18 cellular contexts compared by ENCODE assay signal in genomic region chr10:62788861-62789467, GRCh38. TPM values are rescaled to one million over a fixed set of nuclear protein-coding genes. Genes with fewer than 3 reads are reported as not detected.
DNase-seq lines count a peak whose midpoint lies in the region; ATAC-seq and TF ChIP-seq lines count a peak whose summit lies in the region.
"Had no signal": no experiment of that assay in that cellular context is flagged by ENCODE, and none has a peak within 500 bp of the region (broad histone marks: within the 10 kb centered on the region; RNA-seq: fewer than 3 reads in every experiment).

No MANE protein-coding gene starts in this region.

- H3K4me3 ChIP-seq in astrocyte of the spinal cord (ENCODE audit: low read depth, low read length) = no peak overlapping the region
- H3K4me3 ChIP-seq: breast epithelium had no signal

- no peak for TF ChIP-seq CTCF in astrocyte of the spinal cord (IDR thresholded peaks at IDR 0.05; ENCODE audit: low read depth, low read length)

- no peaks in the 10 kb centered on the region for H3K4me1 Mint-ChIP-seq in stimulated activated naive CD8-positive, alpha-beta T cell treated with anti-CD3 and anti-CD28 coated beads, Interleukin-15, amount 100 ng/mL, for 72 hours
- H3K4me1 Mint-ChIP-seq: activated B cell treated with CpG ODN at 0.5 μM for 24 hours; CD4-positive, CD25-positive, alpha-beta regulatory T cell had no signal

- peaks cover 14 to 18% of the 10 kb centered on the region in 2 donors for H3K9me3 Mint-ChIP-seq in stimulated activated naive CD8-positive, alpha-beta T cell treated with anti-CD3 and anti-CD28 coated beads, Interleukin-15, amount 100 ng/mL, for 72 hours

- no peak overlapping the region for H3K4me3 Mint-ChIP-seq in stimulated activated naive CD8-positive, alpha-beta T cell treated with anti-CD3 and anti-CD28 coated beads, Interleukin-15, amount 100 ng/mL, for 72 hours
- H3K4me3 Mint-ChIP-seq: activated B cell treated with CpG ODN at 0.5 μM for 24 hours; CD4-positive, CD25-positive, alpha-beta regulatory T cell; dendritic cell treated with granulocyte-macrophage colony-stimulating factor and Interleukin-4, amounts not matched to agents 40 ng/mL and 50 ng/mL, for 4 days had no signal

- H3K27ac Mint-ChIP-seq in stimulated activated naive CD8-positive, alpha-beta T cell treated with anti-CD3 and anti-CD28 coated beads, Interleukin-15, amount 100 ng/mL, for 72 hours = no peak overlapping the region
- H3K27ac Mint-ChIP-seq: activated B cell treated with CpG ODN at 0.5 μM for 24 hours; dendritic cell treated with granulocyte-macrophage colony-stimulating factor and Interleukin-4, amounts not matched to agents 40 ng/mL and 50 ng/mL, for 4 days had no signal

- H3K27me3 Mint-ChIP-seq in stimulated activated naive CD8-positive, alpha-beta T cell treated with anti-CD3 and anti-CD28 coated beads, Interleukin-15, amount 100 ng/mL, for 72 hours = peaks cover 54% of the 10 kb centered on the region
- H3K27me3 Mint-ChIP-seq: activated B cell treated with CpG ODN at 0.5 μM for 24 hours had no signal

- peak; percentile 35 for DNase-seq in HCEC 1CT
- DNase-seq in astrocyte of the spinal cord (ENCODE audit: low read depth, low spot score) = peak; percentile 12
- no peak for DNase-seq in left cardiac atrium
- DNase-seq in sciatic nerve (ENCODE audit: low spot score) = no peak
- DNase-seq in T-helper 9 cell = no peak
- DNase-seq in stimulated activated naive CD8-positive, alpha-beta T cell treated with anti-CD3 and anti-CD28 coated beads, Interleukin-15, amount 100 ng/mL, for 72 hours = no peak
- DNase-seq: activated B cell treated with CpG ODN at 0.5 μM for 24 hours; activated CD4-positive, alpha-beta T cell treated with anti-CD3 and anti-CD28 coated beads, Interleukin-2, amount 50 U/mL, for 48 hours; CD4-positive, CD25-positive, alpha-beta regulatory T cell; NCI-H526; stimulated activated CD4-positive, alpha-beta T cell treated with anti-CD3 and anti-CD28 coated beads, Interleukin-15, amount 100 ng/mL, for 24 hours; stimulated activated CD8-positive, alpha-beta memory T cell treated with anti-CD3 and anti-CD28 coated beads, Interleukin-4, amount 100 ng/mL, for 48 hours; T1000 had no signal

- ATAC-seq in left cardiac atrium = peak; percentile 38 to 43
- peak; percentile 72 for ATAC-seq in sciatic nerve
- no peak for ATAC-seq in HG03095 (IDR thresholded peaks at IDR 0.05; ENCODE audit: unreplicated experiment)
- ATAC-seq in stimulated activated naive CD8-positive, alpha-beta T cell treated with anti-CD3 and anti-CD28 coated beads, Interleukin-15, amount 100 ng/mL, for 72 hours = no peak
- ATAC-seq: HCT116 had no signal

- intact Hi-C loops in left cardiac atrium (cut with DNase I) = no loop called here
- intact Hi-C loops in sciatic nerve (cut with DNase I) = no loop called here

- in situ Hi-C loops in astrocyte of the spinal cord (cut with HindIII; ENCODE audit: low sequenced_read_pairs) = no loop called here

RNA-seq across cellular contexts. Expression of gene ADO, which starts 15.6 kb away (rescaled TPM):
- total RNA-seq in left cardiac atrium = 10 to 100 TPM; 20.9 to 23.6 TPM
- 35.1 TPM for total RNA-seq in sciatic nerve

RNA-seq across cellular contexts. Expression of gene EGR2, which starts 27.2 kb away (rescaled TPM):
- total RNA-seq in left cardiac atrium (1 to 10 TPM; 2.3 to 4.4 TPM), sciatic nerve (53.1 TPM)
- total RNA-seq: G401 had no signal

Comparison
In these comparisons a context has a peak if more than half of its experiments do, and no peak if none do; other contexts are left out.
1. DNase-seq: peak in HCEC 1CT (single experiment) and astrocyte of the spinal cord (single experiment); none in left cardiac atrium (single experiment), sciatic nerve (single experiment), T-helper 9 cell (single experiment) and stimulated activated naive CD8-positive, alpha-beta T cell treated with anti-CD3 and anti-CD28 coated beads, Interleukin-15, amount 100 ng/mL, for 72 hours (0 of 2).
2. ATAC-seq: peak in left cardiac atrium (2 of 2) and sciatic nerve (single experiment); none in HG03095 (single experiment) and stimulated activated naive CD8-positive, alpha-beta T cell treated with anti-CD3 and anti-CD28 coated beads, Interleukin-15, amount 100 ng/mL, for 72 hours (single experiment).